Comparison of ENCODE assay signal across 10 cellular contexts in the genomic region with DNA sequence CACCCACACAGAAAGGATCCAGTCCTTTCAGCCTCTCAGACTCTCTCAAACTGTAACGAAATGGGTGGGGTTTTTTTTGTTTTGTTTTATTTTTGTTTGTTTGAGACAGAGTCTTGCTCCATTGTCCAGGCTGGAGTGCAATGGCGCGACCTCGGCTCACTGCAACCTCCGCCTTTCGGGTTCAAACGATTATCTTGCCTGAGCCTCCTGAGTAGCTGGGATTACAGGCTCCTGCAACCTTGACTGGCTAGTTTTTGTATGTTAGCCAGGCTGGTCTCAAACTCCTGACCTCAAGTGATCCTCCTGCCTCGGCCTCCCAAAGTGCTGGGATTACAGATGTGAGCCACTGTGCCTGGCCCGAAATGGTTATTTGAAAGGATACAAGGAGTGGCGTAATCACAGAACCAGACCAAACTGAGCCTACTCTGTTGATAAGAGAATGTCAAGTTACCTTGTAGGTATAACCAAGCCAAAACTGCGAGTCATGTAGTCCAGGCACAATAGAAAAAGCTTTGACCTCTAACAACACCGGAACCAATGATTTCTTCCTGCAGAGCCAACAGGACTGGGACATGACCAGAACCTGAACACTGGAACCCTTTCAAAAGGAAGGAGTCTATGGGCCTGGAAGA.
A peak's percentile ranks its signal among the peaks of the same experiment; 100 is the strongest.
DNase-seq lines count a peak whose midpoint lies in the region; FAIRE-seq and TF ChIP-seq lines count a peak whose summit lies in the region.
"Had no signal": no experiment of that assay in that cellular context is flagged by ENCODE, and none has a peak within 500 bp of the region (broad histone marks: within the 10 kb centered on the region; RNA-seq: fewer than 3 reads in every experiment).

No MANE protein-coding gene starts in this region.

- H3K9me3 Mint-ChIP-seq in activated CD4-positive, alpha-beta T cell treated with anti-CD3 and anti-CD28 coated beads, Interleukin-2, amount 10 ng/mL, durations not matched to agents 7 days and 5 days: no peaks in the 10 kb centered on the region
- H3K9me3 Mint-ChIP-seq: stimulated activated naive CD8-positive, alpha-beta T cell treated with anti-CD3 and anti-CD28 coated beads, Interleukin-15, Interleukin-2, amounts not matched to agents 100 ng/mL and 50 ng/mL, for 24 hours had no signal

- H3K4me1 Mint-ChIP-seq in activated CD4-positive, alpha-beta T cell treated with anti-CD3 and anti-CD28 coated beads, Interleukin-2, amount 10 ng/mL, durations not matched to agents 7 days and 5 days: peaks cover 35% of the 10 kb centered on the region

- no peak overlapping the region for H3K4me3 Mint-ChIP-seq in activated CD4-positive, alpha-beta T cell treated with anti-CD3 and anti-CD28 coated beads, Interleukin-2, amount 10 ng/mL, durations not matched to agents 7 days and 5 days
- H3K4me3 Mint-ChIP-seq: stimulated activated naive CD8-positive, alpha-beta T cell treated with anti-CD3 and anti-CD28 coated beads, Interleukin-15, Interleukin-2, amounts not matched to agents 100 ng/mL and 50 ng/mL, for 24 hours had no signal

- H3K4me1 ChIP-seq in smooth muscle cell (ENCODE audit: low read depth) (no peaks in the 10 kb centered on the region), tibial artery (peaks cover 0 to 41% (median 26%) of the 10 kb centered on the region in 4 donors)

- H2AFZ ChIP-seq in smooth muscle cell (ENCODE audit: low read depth): peak overlapping the region; percentile 17

- FAIRE-seq in RCC 7860 (lab: Jason Lieb, UNC): no peak
- FAIRE-seq: kidney had no signal

- H4K20me1 ChIP-seq in smooth muscle cell (ENCODE audit: low read depth): no peaks in the 10 kb centered on the region

- H3K27ac Mint-ChIP-seq in activated CD4-positive, alpha-beta T cell treated with anti-CD3 and anti-CD28 coated beads, Interleukin-2, amount 10 ng/mL, durations not matched to agents 7 days and 5 days: peak overlapping the region; percentile 92
- H3K27ac Mint-ChIP-seq: stimulated activated naive CD8-positive, alpha-beta T cell treated with anti-CD3 and anti-CD28 coated beads, Interleukin-15, Interleukin-2, amounts not matched to agents 100 ng/mL and 50 ng/mL, for 24 hours had no signal

- no peaks in the 10 kb centered on the region for H3K36me3 ChIP-seq in smooth muscle cell (ENCODE audit: low read depth)
- no peaks in the 10 kb centered on the region for H3K36me3 ChIP-seq in tibial artery

- H3K36me3 Mint-ChIP-seq in activated CD4-positive, alpha-beta T cell treated with anti-CD3 and anti-CD28 coated beads, Interleukin-2, amount 10 ng/mL, durations not matched to agents 7 days and 5 days (ENCODE audit: low read depth): no peaks in the 10 kb centered on the region

- no peak for DNase-seq in activated CD4-positive, alpha-beta T cell treated with anti-CD3 and anti-CD28 coated beads, Interleukin-2, amount 10 ng/mL, durations not matched to agents 7 days and 5 days
- no peak for DNase-seq in activated CD4-positive, alpha-beta T cell treated with anti-CD3 and anti-CD28 coated beads for 4 hours
- DNase-seq in RCC 7860 (ENCODE audit: low spot score): peak; percentile 37
- peak; percentile 63 for DNase-seq in cardiac septum (ENCODE audit: low spot score)
- DNase-seq in smooth muscle cell (lab: John Stamatoyannopoulos, UW; ENCODE audit: unreplicated experiment): no peak
- DNase-seq in superior temporal gyrus (ENCODE audit: extremely low spot score): no peak
- no peak for DNase-seq in tibial artery
- DNase-seq in stimulated activated CD4-positive, alpha-beta T cell treated with anti-CD3 and anti-CD28 coated beads, Interleukin-2, amount 100 ng/mL, for 24 hours: no peak
- DNase-seq: kidney had no signal

- H3K4me3 ChIP-seq in smooth muscle cell (no peak overlapping the region), tibial artery (no peak overlapping the region)

- no peak overlapping the region for H3K4me2 ChIP-seq in smooth muscle cell

- POLR2A ChIA-PET in activated CD4-positive, alpha-beta T cell treated with anti-CD3 and anti-CD28 coated beads, Interleukin-2, amount 10 ng/mL, durations not matched to agents 7 days and 5 days (lab: Charles Lee): no interaction called here

- WGBS in smooth muscle cell (ENCODE audit: low lambda C conversion rate): 93% methylated on average over 12 of the region's 12 CpGs

- intact Hi-C loops in cardiac septum (cut with DNase I) (loop anchor here (1.0 to 10.0 kb wide), 3 partner anchors 101 to 144 kb away; a partner anchor contains a TSS), tibial artery (cut with DNase I; ENCODE audit: low total_unique reads) (loop anchor here (10.0 kb wide), 1 partner anchor 147 kb away; no protein-coding TSS in a partner anchor)

- H3K27me3 ChIP-seq in smooth muscle cell (ENCODE audit: low read depth) (no peaks in the 10 kb centered on the region), tibial artery (no peaks in the 10 kb centered on the region)

- TF ChIP-seq CTCF in smooth muscle cell (IDR thresholded peaks at IDR 0.05; ENCODE audit: borderline replicate concordance, insufficient read depth, poor library complexity, severe bottlenecking) (no peak), tibial artery (IDR thresholded peaks at IDR 0.05) (no peak)

- CTCF ChIA-PET in activated CD4-positive, alpha-beta T cell treated with anti-CD3 and anti-CD28 coated beads, Interleukin-2, amount 10 ng/mL, durations not matched to agents 7 days and 5 days (lab: Charles Lee): interaction anchor here (0.6 to 4.8 kb wide), 40 partner anchors 11 to 392 kb away, joined by 3 to 57 read pairs (median 4); a partner anchor contains a TSS

- no peaks in the 10 kb centered on the region for H3K79me2 ChIP-seq in smooth muscle cell (ENCODE audit: low read depth)

- no peaks in the 10 kb centered on the region for H3F3A ChIP-seq in smooth muscle cell (ENCODE audit: low read depth)

- H3K27ac ChIP-seq in smooth muscle cell (ENCODE audit: low read depth) (no peak overlapping the region), tibial artery (peak overlapping the region in 1 of 2 donors; percentile 20)

- H3K27me3 Mint-ChIP-seq in activated CD4-positive, alpha-beta T cell treated with anti-CD3 and anti-CD28 coated beads, Interleukin-2, amount 10 ng/mL, durations not matched to agents 7 days and 5 days: no peaks in the 10 kb centered on the region
- H3K27me3 Mint-ChIP-seq: stimulated activated naive CD8-positive, alpha-beta T cell treated with anti-CD3 and anti-CD28 coated beads, Interleukin-15, Interleukin-2, amounts not matched to agents 100 ng/mL and 50 ng/mL, for 24 hours had no signal

- no peaks in the 10 kb centered on the region for H3K9me3 ChIP-seq in smooth muscle cell (replicated peaks; ENCODE audit: low read depth)
- no peaks in the 10 kb centered on the region for H3K9me3 ChIP-seq in tibial artery

- H3K9ac ChIP-seq in smooth muscle cell (ENCODE audit: low read depth): no peak overlapping the region

Comparison
In these comparisons a context has a peak if more than half of its experiments do, and no peak if none do; other contexts are left out.
1. DNase-seq: peak in RCC 7860 (single experiment) and cardiac septum (single experiment); none in activated CD4-positive, alpha-beta T cell treated with anti-CD3 and anti-CD28 coated beads, Interleukin-2, amount 10 ng/mL, durations not matched to agents 7 days and 5 days (single experiment), activated CD4-positive, alpha-beta T cell treated with anti-CD3 and anti-CD28 coated beads for 4 hours (0 of 2), smooth muscle cell (single experiment), superior temporal gyrus (single experiment), tibial artery (0 of 2) and stimulated activated CD4-positive, alpha-beta T cell treated with anti-CD3 and anti-CD28 coated beads, Interleukin-2, amount 100 ng/mL, for 24 hours (0 of 2).